1 cellular context compared by ENCODE assay signal in genomic region chr10:98910048-98910447, GRCh38.
A peak's percentile ranks its signal among the peaks of the same experiment; 100 is the strongest.
TF ChIP-seq lines count a peak whose summit lies in the region.

No MANE protein-coding gene starts in this region.

TF ChIP-seq in K562, 482 proteins besides CTCF, POLR2A, EP300 and RAD21 (continued from another document and continues in another):
- TF ChIP-seq ETV6 (IDR thresholded peaks at IDR 0.05; ENCODE audit: borderline replicate concordance in 1 of 2, low read depth in 2 of 2, low read length in 1 of 2), result no peak
- TF ChIP-seq ETV6 (CRISPR knock-in tag; IDR thresholded peaks at IDR 0.05; ENCODE audit: borderline replicate concordance), result no peak
- no peak for TF ChIP-seq POLR3G (IDR thresholded peaks at IDR 0.05; ENCODE audit: extremely low read depth, insufficient read length, insufficient replicate concordance)
- TF ChIP-seq RFX5 (IDR thresholded peaks at IDR 0.05; ENCODE audit: low read depth, low read length), result no peak
- no peak for TF ChIP-seq ATF1 (CRISPR knock-in tag; IDR thresholded peaks at IDR 0.05)
- TF ChIP-seq ATF1 (tag; IDR thresholded peaks at IDR 0.05), result peak; percentile 30; the same call in 1 of the 2 replicates
- peak; percentile 96 for TF ChIP-seq NCOR1 (IDR thresholded peaks at IDR 0.05)
- TF ChIP-seq JUNB (CRISPR knock-in tag; conservative IDR thresholded peaks at IDR 0.05), result peak; percentile 69
- TF ChIP-seq WHSC1 (IDR thresholded peaks at IDR 0.05; ENCODE audit: low read length), result no peak
- TF ChIP-seq THRA (IDR thresholded peaks at IDR 0.05), result no peak
- TF ChIP-seq ZKSCAN1 (IDR thresholded peaks at IDR 0.05; ENCODE audit: low read depth, low read length), result no peak
- TF ChIP-seq ZNF280A (IDR thresholded peaks at IDR 0.05; ENCODE audit: low read depth, partially characterized antibody), result no peak
- no peak for TF ChIP-seq ASH1L (IDR thresholded peaks at IDR 0.05; ENCODE audit: borderline replicate concordance, low read depth, partially characterized antibody)
- TF ChIP-seq ZNF57 (CRISPR knock-in tag; IDR thresholded peaks at IDR 0.05), result no peak
- TF ChIP-seq YBX1 (IDR thresholded peaks at IDR 0.05), result no peak
- TF ChIP-seq POLR2H (tag; IDR thresholded peaks at IDR 0.05; ENCODE audit: low read depth), result no peak
- TF ChIP-seq RREB1 (CRISPR knock-in tag; IDR thresholded peaks at IDR 0.05), result no peak
- no peak for TF ChIP-seq BRD4 (IDR thresholded peaks at IDR 0.05)
- no peak for TF ChIP-seq ZNF347 (CRISPR knock-in tag; IDR thresholded peaks at IDR 0.05; ENCODE audit: low read depth)
- no peak for TF ChIP-seq CLOCK (CRISPR knock-in tag; IDR thresholded peaks at IDR 0.05; ENCODE audit: borderline replicate concordance)
- TF ChIP-seq ELF4 (CRISPR knock-in tag; IDR thresholded peaks at IDR 0.05), result peak; percentile 53; the same call in 1 of the 2 replicates
- no peak for TF ChIP-seq ZBTB34 (CRISPR knock-in tag; IDR thresholded peaks at IDR 0.05)
- TF ChIP-seq SLC30A9 (CRISPR knock-in tag; IDR thresholded peaks at IDR 0.05), result no peak
- no peak for TF ChIP-seq EP400 (IDR thresholded peaks at IDR 0.05)
- TF ChIP-seq HSF4 (CRISPR knock-in tag; IDR thresholded peaks at IDR 0.05; ENCODE audit: borderline replicate concordance), result no peak
- TF ChIP-seq RFX7 (CRISPR knock-in tag; IDR thresholded peaks at IDR 0.05), result no peak
- TF ChIP-seq ZNF23 (CRISPR knock-in tag; IDR thresholded peaks at IDR 0.05), result no peak
- no peak for TF ChIP-seq ARID4B (CRISPR knock-in tag; IDR thresholded peaks at IDR 0.05)
- no peak for TF ChIP-seq NUFIP1 (IDR thresholded peaks at IDR 0.05; ENCODE audit: partially characterized antibody)
- no peak for TF ChIP-seq NR2F6 (CRISPR knock-in tag; IDR thresholded peaks at IDR 0.05)
- peak; percentile 61; the same call in 1 of the 2 replicates for TF ChIP-seq CREB1 (IDR thresholded peaks at IDR 0.05)
- no peak for TF ChIP-seq CREB1 (CRISPR knock-in tag; IDR thresholded peaks at IDR 0.05)
- no peak for TF ChIP-seq ZNF551 (CRISPR knock-in tag; IDR thresholded peaks at IDR 0.05)
- TF ChIP-seq ZNF311 (CRISPR knock-in tag; IDR thresholded peaks at IDR 0.05), result no peak
- no peak for TF ChIP-seq POLR3A (IDR thresholded peaks at IDR 0.05; ENCODE audit: borderline replicate concordance, extremely low read depth, insufficient read depth, insufficient read length)
- TF ChIP-seq OTX1 (CRISPR knock-in tag; IDR thresholded peaks at IDR 0.05), result no peak
- no peak for TF ChIP-seq ZFPM2 (CRISPR knock-in tag; IDR thresholded peaks at IDR 0.05)
- TF ChIP-seq ZNF76 (CRISPR knock-in tag; IDR thresholded peaks at IDR 0.05; ENCODE audit: borderline replicate concordance), result no peak
- TF ChIP-seq ZNF766 (CRISPR knock-in tag; conservative IDR thresholded peaks at IDR 0.05), result peak; percentile 91
- no peak for TF ChIP-seq FOXA3 (CRISPR knock-in tag; conservative IDR thresholded peaks at IDR 0.05 in 1 of 2, IDR thresholded peaks at IDR 0.05 in 1 of 2)
- no peak for TF ChIP-seq KDM5B (IDR thresholded peaks at IDR 0.05; ENCODE audit: insufficient replicate concordance, low read depth, low read length)
- no peak for TF ChIP-seq ZNF124 (CRISPR knock-in tag; IDR thresholded peaks at IDR 0.05)
- TF ChIP-seq MTF1 (CRISPR knock-in tag; IDR thresholded peaks at IDR 0.05; ENCODE audit: borderline replicate concordance), result no peak
- TF ChIP-seq SMAD2 (IDR thresholded peaks at IDR 0.05; ENCODE audit: low read depth, low read length), result no peak
- peak; percentile 83; the same call in 1 of the 2 replicates for TF ChIP-seq ZNF395 (CRISPR knock-in tag; IDR thresholded peaks at IDR 0.05)
- no peak for TF ChIP-seq USF2 (CRISPR knock-in tag; IDR thresholded peaks at IDR 0.05)
- TF ChIP-seq HDGF (IDR thresholded peaks at IDR 0.05), result no peak
- no peak for TF ChIP-seq IRF2 (CRISPR knock-in tag; IDR thresholded peaks at IDR 0.05)
